Comparison of ENCODE assay signal across 10 cellular contexts in the genomic region with DNA sequence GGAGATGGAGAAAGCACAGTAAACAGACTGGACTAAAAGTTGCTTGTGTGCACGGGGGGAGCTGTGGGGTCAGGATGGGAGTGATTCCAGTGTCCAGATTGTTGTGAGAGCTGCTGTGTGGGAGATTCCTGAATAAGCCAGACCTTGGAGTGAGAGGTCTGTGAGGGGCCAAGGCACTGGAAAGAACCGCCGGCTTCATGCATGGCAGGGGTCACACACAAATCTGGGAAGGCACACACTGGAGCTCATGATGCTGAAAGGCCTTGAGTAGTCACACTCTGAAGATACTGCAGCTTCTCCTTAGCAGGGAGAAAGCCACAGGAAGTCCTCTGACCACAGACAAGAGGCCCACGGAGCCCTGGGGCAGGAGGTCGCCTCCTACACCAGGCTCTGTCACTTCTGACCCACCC. TPM values are rescaled to one million over a fixed set of nuclear protein-coding genes. Genes with fewer than 3 reads are reported as not detected.
DNase-seq lines count a peak whose midpoint lies in the region; ATAC-seq, FAIRE-seq and TF ChIP-seq lines count a peak whose summit lies in the region.
"Had no signal": no experiment of that assay in that cellular context is flagged by ENCODE, and none has a peak within 500 bp of the region (broad histone marks: within the 10 kb centered on the region; RNA-seq: fewer than 3 reads in every experiment).

No MANE protein-coding gene starts in this region.

- peaks cover 12% of the 10 kb centered on the region for H3K4me1 Mint-ChIP-seq in activated naive CD8-positive, alpha-beta T cell treated with anti-CD3 and anti-CD28 coated beads for 36 hours

- DNase-seq in GM18507 (ENCODE audit: extremely low spot score, insufficient read length, low read depth) = no peak
- peak; percentile 71 for DNase-seq in KG1 (lab: John Stamatoyannopoulos, UW)
- peak; percentile 36 for DNase-seq in activated naive CD8-positive, alpha-beta T cell treated with anti-CD3 and anti-CD28 coated beads for 36 hours
- no peak for DNase-seq in omental fat pad (ENCODE audit: low spot score)
- no peak for DNase-seq in iPS-NIHi7 (ENCODE audit: extremely low spot score)
- DNase-seq in NCI-H2171 (lab: John Stamatoyannopoulos, UW) = no peak
- DNase-seq: activated B cell treated with CpG ODN at 0.5 μM for 24 hours, NCI-H510A treated with DMSO at 0.1 percent for 48 hours had no signal

- no peak for TF ChIP-seq CTCF in omental fat pad (IDR thresholded peaks at IDR 0.05)

- no peaks in the 10 kb centered on the region for H3K9me3 Mint-ChIP-seq in activated naive CD8-positive, alpha-beta T cell treated with anti-CD3 and anti-CD28 coated beads for 36 hours
- H3K9me3 Mint-ChIP-seq: activated B cell treated with CpG ODN at 0.5 μM for 24 hours had no signal

- no peak overlapping the region for H3K4me3 Mint-ChIP-seq in activated naive CD8-positive, alpha-beta T cell treated with anti-CD3 and anti-CD28 coated beads for 36 hours
- H3K4me3 Mint-ChIP-seq: activated B cell treated with CpG ODN at 0.5 μM for 24 hours had no signal

- H3K27me3 Mint-ChIP-seq in activated naive CD8-positive, alpha-beta T cell treated with anti-CD3 and anti-CD28 coated beads for 36 hours = peaks cover 9% of the 10 kb centered on the region

- FAIRE-seq in GM18507 (lab: Jason Lieb, UNC) = peak; percentile 79
- FAIRE-seq: G401.6 had no signal

- no peaks in the 10 kb centered on the region for H3K36me3 Mint-ChIP-seq in activated naive CD8-positive, alpha-beta T cell treated with anti-CD3 and anti-CD28 coated beads for 36 hours

- no peak overlapping the region for H3K27ac Mint-ChIP-seq in activated naive CD8-positive, alpha-beta T cell treated with anti-CD3 and anti-CD28 coated beads for 36 hours
- H3K27ac Mint-ChIP-seq: activated B cell treated with CpG ODN at 0.5 μM for 24 hours had no signal

- peak; percentile 63 for ATAC-seq in omental fat pad (ENCODE audit: low FRiP score)
- ATAC-seq in GM21737 (IDR thresholded peaks at IDR 0.05; ENCODE audit: unreplicated experiment) = no peak

RNA-seq across cellular contexts. Expression of a gene that starts 23.1 kb away (rescaled TPM):
- total RNA-seq in activated naive CD8-positive, alpha-beta T cell treated with anti-CD3 and anti-CD28 coated beads for 36 hours = under 1 TPM in 1 of 2 experiments, not detected in 1; 0.18 TPM
- total RNA-seq in omental fat pad = 10 to 100 TPM; 30.9 to 57.1 (median 47.9) TPM

RNA-seq across cellular contexts. Expression of a gene that starts 49.3 kb away (rescaled TPM):
- 10 to 100 TPM; 62.0 to 65.5 TPM for total RNA-seq in activated naive CD8-positive, alpha-beta T cell treated with anti-CD3 and anti-CD28 coated beads for 36 hours
- total RNA-seq in omental fat pad = 10 to 100 TPM; 20.7 to 45.1 (median 32.0) TPM

RNA-seq across cellular contexts. Expression of a gene that starts 52.5 kb away (rescaled TPM):
- 1 to 10 TPM; 4.4 to 4.6 TPM for total RNA-seq in activated naive CD8-positive, alpha-beta T cell treated with anti-CD3 and anti-CD28 coated beads for 36 hours
- total RNA-seq in omental fat pad = 10 to 100 TPM in 1 of 4 donors, 1 to 10 TPM in 3; 6.8 to 18.1 (median 8.5) TPM

Comparison
In these comparisons a context has a peak if more than half of its experiments do, and no peak if none do; other contexts are left out.
1. DNase-seq: peak in KG1 (single experiment) and activated naive CD8-positive, alpha-beta T cell treated with anti-CD3 and anti-CD28 coated beads for 36 hours (single experiment); none in GM18507 (single experiment), omental fat pad (single experiment), iPS-NIHi7 (single experiment) and NCI-H2171 (single experiment).
2. RNA of a gene that starts 23.1 kb away (total RNA-seq): 30.9 to 57.1 TPM in omental fat pad; 0.18 TPM in activated naive CD8-positive, alpha-beta T cell treated with anti-CD3 and anti-CD28 coated beads for 36 hours; every median in the first group is over 10 times any median in the second.